12 cellular contexts compared by ENCODE assay signal in the genomic region with DNA sequence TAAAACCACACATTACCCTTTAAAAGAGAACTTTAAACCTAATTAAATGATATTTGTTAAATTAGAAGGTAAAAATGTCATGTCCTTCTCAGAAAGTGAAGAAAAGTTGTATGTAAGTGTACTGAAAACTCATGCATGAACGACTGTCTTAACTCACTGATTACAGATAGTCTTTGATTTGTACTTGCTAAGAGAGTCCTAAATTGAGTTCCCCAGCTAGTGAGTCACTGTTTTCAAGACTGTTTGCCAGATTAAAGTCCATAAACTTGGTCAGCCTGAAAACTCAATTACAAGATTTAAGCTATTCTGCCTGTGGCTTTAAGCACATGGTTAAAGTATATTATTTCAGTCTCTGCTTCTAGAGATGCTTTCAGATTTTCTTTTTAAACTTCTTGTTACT.
DNase-seq lines count a peak whose midpoint lies in the region; FAIRE-seq and TF ChIP-seq lines count a peak whose summit lies in the region.
"Had no signal": no experiment of that assay in that cellular context is flagged by ENCODE, and none has a peak within 500 bp of the region (broad histone marks: within the 10 kb centered on the region; RNA-seq: fewer than 3 reads in every experiment).

No MANE protein-coding gene starts in this region.

- H3K27me3 Mint-ChIP-seq in CD4-positive, alpha-beta memory T cell, result no peaks in the 10 kb centered on the region

- H3K4me3 Mint-ChIP-seq in CD4-positive, alpha-beta memory T cell, result no peak overlapping the region
- H3K4me3 Mint-ChIP-seq: T-helper 1 cell treated with Interleukin-12 subunit alpha and Interleukin-12 subunit beta and Interleukin-4 antibody, amounts not matched to agents 30 μg/mL and 1 μg/mL, for 36 hours had no signal

- no TSS peak for BruUV-seq in A673 (replicated peaks; lab: Mats Ljungman, UMichigan)
- BruUV-seq in endothelial cell of umbilical vein (replicated peaks; lab: Mats Ljungman, UMichigan), result no TSS peak

- H3K36me3 ChIP-seq in A673 (ENCODE audit: insufficient read depth, low read length, poor library complexity, severe bottlenecking), result no peaks in the 10 kb centered on the region
- no peaks in the 10 kb centered on the region for H3K36me3 ChIP-seq in HUES48 (ENCODE audit: control insufficient read depth, insufficient read depth, low read length)
- no peaks in the 10 kb centered on the region for H3K36me3 ChIP-seq in endothelial cell of umbilical vein (ENCODE audit: control insufficient read depth in 2 of 2, extremely low read depth in 1 of 2, insufficient read depth in 2 of 2, low read length in 2 of 2)
- H3K36me3 ChIP-seq in mesodermal cell (ENCODE audit: control insufficient read depth, insufficient read depth, low read length), result no peaks in the 10 kb centered on the region
- H3K36me3 ChIP-seq in CD4-positive, alpha-beta memory T cell (ENCODE audit: insufficient read depth, low read length), result no peaks in the 10 kb centered on the region
- H3K36me3 ChIP-seq: cardiac muscle cell, tibial artery had no signal

- no peak overlapping the region for H2AFZ ChIP-seq in endothelial cell of umbilical vein (ENCODE audit: low read depth, low read length)

- H3K4me1 Mint-ChIP-seq in CD4-positive, alpha-beta memory T cell, result no peaks in the 10 kb centered on the region

- H3K27ac ChIP-seq in A673 (ENCODE audit: low read depth, low read length, poor library complexity, severe bottlenecking) (no peak overlapping the region), HUES48 (ENCODE audit: low read depth, low read length) (peak overlapping the region; percentile 57), endothelial cell of umbilical vein (ENCODE audit: insufficient read depth, low read depth, low read length) (no peak overlapping the region), mesodermal cell (ENCODE audit: low read depth, low read length, severe bottlenecking) (peak overlapping the region; percentile 39)
- no peak overlapping the region for H3K27ac ChIP-seq in CD4-positive, alpha-beta memory T cell (ENCODE audit: low read depth, low read length)
- H3K27ac ChIP-seq: cardiac muscle cell, tibial artery had no signal

- peaks cover 0 to 10% of the 10 kb centered on the region in 2 donors for H3K36me3 Mint-ChIP-seq in CD4-positive, alpha-beta memory T cell

- H3K4me3 ChIP-seq in A673 (ENCODE audit: low read depth, low read length, poor library complexity, severe bottlenecking) (no peak overlapping the region), HUES48 (ENCODE audit: low read depth, low read length) (no peak overlapping the region), endothelial cell of umbilical vein (replicated peaks in 1 of 3; ENCODE audit: insufficient read depth in 1 of 3, low read depth in 1 of 3, low read length in 3 of 3) (no peak overlapping the region), mesodermal cell (ENCODE audit: extremely low read depth, insufficient read depth, low read length, poor library complexity, severe bottlenecking) (no peak overlapping the region)
- no peak overlapping the region for H3K4me3 ChIP-seq in CD4-positive, alpha-beta memory T cell (ENCODE audit: low read length in 2 of 2)
- H3K4me3 ChIP-seq: cardiac muscle cell, tibial artery had no signal

- no peak for TF ChIP-seq POLR2A in endothelial cell of umbilical vein (IDR thresholded peaks at IDR 0.05; ENCODE audit: low read depth, low read length)

- H3K9ac ChIP-seq in HUES48 (ENCODE audit: low read depth, low read length), result no peak overlapping the region
- H3K9ac ChIP-seq in endothelial cell of umbilical vein (replicated peaks; ENCODE audit: extremely low read depth, insufficient read depth, low read length), result no peak overlapping the region

- H3K4me1 ChIP-seq in A673 (ENCODE audit: insufficient read depth, low read length, poor library complexity, severe bottlenecking) (no peaks in the 10 kb centered on the region), HUES48 (ENCODE audit: control insufficient read depth, insufficient read depth, low read length) (peaks cover 19% of the 10 kb centered on the region), endothelial cell of umbilical vein (ENCODE audit: control insufficient read depth, extremely low read depth, insufficient read depth, low read length) (no peaks in the 10 kb centered on the region), mesodermal cell (ENCODE audit: control insufficient read depth, insufficient read depth, low read length, poor library complexity, severe bottlenecking) (peaks cover 8% of the 10 kb centered on the region)
- H3K4me1 ChIP-seq in CD4-positive, alpha-beta memory T cell (ENCODE audit: insufficient read depth, low read length), result no peaks in the 10 kb centered on the region

- no peaks in the 10 kb centered on the region for H3K9me3 ChIP-seq in A673 (ENCODE audit: low read depth, low read length, poor library complexity, severe bottlenecking)
- 0 out of 2 replicates have a peak, but pooled peaks cover 3% of the 10 kb centered on the region for H3K9me3 ChIP-seq in HUES48 (ENCODE audit: control insufficient read depth, insufficient read depth, low read length)
- no peaks in the 10 kb centered on the region for H3K9me3 ChIP-seq in endothelial cell of umbilical vein (replicated peaks; ENCODE audit: control insufficient read depth, insufficient read depth, low read length)
- H3K9me3 ChIP-seq in mesodermal cell (ENCODE audit: control insufficient read depth, low read length), result no peaks in the 10 kb centered on the region
- H3K9me3 ChIP-seq in CD4-positive, alpha-beta memory T cell (ENCODE audit: control insufficient read depth in 1 of 2, low read length in 2 of 2), result no peaks in the 10 kb centered on the region
- H3K9me3 ChIP-seq: tibial artery had no signal

- intact Hi-C loops in A673 (cut with micrococcal nuclease; ENCODE audit: unreplicated experiment), result no loop called here
- intact Hi-C loops in endothelial cell of umbilical vein (cut with micrococcal nuclease), result no loop called here
- intact Hi-C loops in CD4-positive, alpha-beta memory T cell (cut with micrococcal nuclease), result no loop called here

- H3K27me3 ChIP-seq in A673 (replicated peaks; ENCODE audit: insufficient read depth, low read depth, low read length, poor library complexity) (peaks cover 6% of the 10 kb centered on the region), HUES48 (ENCODE audit: control insufficient read depth, insufficient read depth, low read length) (0 out of 2 replicates have a peak, but pooled peaks cover 2% of the 10 kb centered on the region), endothelial cell of umbilical vein (ENCODE audit: control insufficient read depth in 2 of 2, insufficient read depth in 2 of 2, low read length in 2 of 2) (no peaks in the 10 kb centered on the region)
- H3K27me3 ChIP-seq in CD4-positive, alpha-beta memory T cell (ENCODE audit: insufficient read depth, low read length), result no peaks in the 10 kb centered on the region
- H3K27me3 ChIP-seq: cardiac muscle cell, tibial artery had no signal

- FAIRE-seq in endothelial cell of umbilical vein (lab: Jason Lieb, UNC), result peak; percentile 33

- H3K9me1 ChIP-seq in endothelial cell of umbilical vein (replicated peaks; ENCODE audit: control insufficient read depth, extremely low read depth, insufficient read depth, low read length), result no peaks in the 10 kb centered on the region

- DNase-seq in A673 (ENCODE audit: low spot score), result peak; percentile 14
- no peak for DNase-seq in endothelial cell of umbilical vein (ENCODE audit: low read depth, low spot score)
- no peak for DNase-seq in hepatic stellate cell (ENCODE audit: low spot score)
- DNase-seq in SIG-M5 treated with dmso at 0.1 percent for 504 hours (lab: John Stamatoyannopoulos, UW; ENCODE audit: unreplicated experiment), result no peak
- no peak for DNase-seq in CD4-positive, alpha-beta memory T cell
- DNase-seq in DMS 273 (lab: John Stamatoyannopoulos, UW; ENCODE audit: unreplicated experiment), result no peak
- DNase-seq: activated CD4-positive, alpha-beta T cell treated with anti-CD3 and anti-CD28 coated beads, Interleukin-2, amount 50 U/mL, for 4 hours; tibial artery had no signal

- peaks cover 0 to 14% (median 4%) of the 10 kb centered on the region in 8 donors for H3K9me3 Mint-ChIP-seq in CD4-positive, alpha-beta memory T cell
- H3K9me3 Mint-ChIP-seq: T-helper 1 cell treated with Interleukin-12 subunit alpha and Interleukin-12 subunit beta and Interleukin-4 antibody, amounts not matched to agents 30 μg/mL and 1 μg/mL, for 36 hours had no signal

- H3K4me2 ChIP-seq in endothelial cell of umbilical vein (ENCODE audit: insufficient read depth, low read length), result no peak overlapping the region

- dilution Hi-C loops in endothelial cell of umbilical vein (cut with MboI; ENCODE audit: extremely low pct_ligation_motif_present, low sequenced_read_pairs), result no loop called here

- TF ChIP-seq CTCF in A673 (conservative IDR thresholded peaks at IDR 0.05; ENCODE audit: low read depth, low read length) (no peak), endothelial cell of umbilical vein (IDR thresholded peaks at IDR 0.05; ENCODE audit: extremely low read depth in 1 of 2, insufficient read depth in 1 of 2, low read depth in 1 of 2, low read length in 2 of 2) (no peak)

- POLR2A ChIA-PET in A673 (lab: Charles Lee; ENCODE audit: low non-redundant PET) (no interaction called here), endothelial cell of umbilical vein (lab: Charles Lee) (no interaction called here)
- POLR2A ChIA-PET in CD4-positive, alpha-beta memory T cell (lab: Charles Lee; ENCODE audit: partially characterized antibody), result no interaction called here

- no peak overlapping the region for H3K27ac Mint-ChIP-seq in CD4-positive, alpha-beta memory T cell
- H3K27ac Mint-ChIP-seq: T-helper 1 cell treated with Interleukin-12 subunit alpha and Interleukin-12 subunit beta and Interleukin-4 antibody, amounts not matched to agents 30 μg/mL and 1 μg/mL, for 36 hours had no signal

- no peaks in the 10 kb centered on the region for H4K20me1 ChIP-seq in endothelial cell of umbilical vein (replicated peaks; ENCODE audit: control insufficient read depth, extremely low read depth, insufficient read depth, low read length)

- no peaks in the 10 kb centered on the region for H3K79me2 ChIP-seq in endothelial cell of umbilical vein (ENCODE audit: control insufficient read depth, insufficient read depth, low read length)

- 60% methylated on average over 1 of the region's 1 CpG; no CpG with 5 or more reads in 1 of the 2 experiments for WGBS in mesodermal cell (ENCODE audit: insufficient coverage in 2 of 2), 2 experiments

- CTCF ChIA-PET in A673 (lab: Charles Lee), result no interaction called here
- CTCF ChIA-PET in endothelial cell of umbilical vein (lab: Charles Lee), result no interaction called here
- CTCF ChIA-PET in CD4-positive, alpha-beta memory T cell (lab: Charles Lee; ENCODE audit: partially characterized antibody), result no interaction called here

TF ChIP-seq in endothelial cell of umbilical vein, 7 proteins besides CTCF, POLR2A, EP300 and RAD21 (continues in another document):
- TF ChIP-seq GATA2 (IDR thresholded peaks at IDR 0.05; ENCODE audit: insufficient read depth, insufficient read length, low read depth, low read length), result no peak
- TF ChIP-seq POLR2AphosphoS5 (IDR thresholded peaks at IDR 0.05; ENCODE audit: insufficient read depth, low read depth, low read length), result no peak
- no peak for TF ChIP-seq MYC (IDR thresholded peaks at IDR 0.05; ENCODE audit: low read depth, low read length)
- TF ChIP-seq FOS (IDR thresholded peaks at IDR 0.05; ENCODE audit: borderline replicate concordance, insufficient read depth, low read length), result no peak

Comparison
In these comparisons a context has a peak if more than half of its experiments do, and no peak if none do; other contexts are left out.
1. H3K27ac ChIP-seq: peak in HUES48 (single experiment) and mesodermal cell (single experiment); none in A673 (single experiment), endothelial cell of umbilical vein (single experiment) and CD4-positive, alpha-beta memory T cell (single experiment).